1 cellular context compared by ENCODE assay signal in the genomic region with DNA sequence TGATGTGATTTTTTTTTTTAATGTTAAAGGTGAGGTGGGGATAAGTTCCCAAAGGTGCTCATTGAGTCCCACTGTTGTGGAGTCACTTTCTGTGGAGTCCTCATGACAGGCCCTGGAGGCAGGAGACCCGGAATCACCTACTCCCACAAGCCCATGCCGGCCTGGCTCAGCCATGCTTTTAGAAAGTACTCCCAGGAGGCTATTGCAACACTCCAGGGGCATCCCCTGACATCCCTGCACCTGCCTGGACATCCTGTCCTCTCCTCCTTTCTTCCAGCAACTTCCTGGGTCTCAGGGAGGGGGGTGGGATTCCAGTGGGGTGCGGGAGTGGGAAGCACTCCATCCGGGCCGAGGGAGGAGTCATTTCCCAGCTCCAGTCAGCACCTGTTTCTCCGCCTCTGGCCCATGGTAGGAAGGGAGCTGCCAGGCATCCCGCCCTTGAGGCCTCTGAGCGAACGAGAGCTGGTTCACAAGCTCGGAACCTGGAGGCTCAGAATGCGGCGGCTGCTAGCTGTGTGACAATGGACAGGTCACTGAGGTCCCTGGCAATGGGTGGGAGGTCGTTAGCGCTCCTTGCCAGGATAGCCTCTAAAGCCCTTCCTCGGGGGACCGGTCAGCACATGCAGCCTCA.
TF ChIP-seq lines count a peak whose summit lies in the region.

No MANE protein-coding gene starts in this region.

TF ChIP-seq in GM12878, 131 proteins besides CTCF, POLR2A, EP300 and RAD21:
- TF ChIP-seq IKZF2 (IDR thresholded peaks at IDR 0.05) (peak; percentile 13 to 23; a peak in 1 of 4 replicates), ZNF384 (IDR thresholded peaks at IDR 0.05; ENCODE audit: borderline replicate concordance, low read depth, low read length) (no peak), BCLAF1 (IDR thresholded peaks at IDR 0.05) (no peak), CBX3 (IDR thresholded peaks at IDR 0.05; ENCODE audit: borderline replicate concordance, low read depth) (no peak), MLLT1 (IDR thresholded peaks at IDR 0.05) (0 out of 2 replicates have a peak, but pooled peaks have one; percentile 26), USF1 (IDR thresholded peaks at IDR 0.05; ENCODE audit: borderline replicate concordance, extremely low read length, insufficient read depth, low read depth, low read length) (no peak), IKZF1 (conservative IDR thresholded peaks at IDR 0.05) (peak; percentile 29; the same call in 1 of the 2 replicates), BMI1 (IDR thresholded peaks at IDR 0.05; ENCODE audit: borderline replicate concordance) (no peak), EED (IDR thresholded peaks at IDR 0.05; ENCODE audit: low read depth) (no peak), ZNF217 (IDR thresholded peaks at IDR 0.05) (no peak), ASH2L (IDR thresholded peaks at IDR 0.05; ENCODE audit: borderline replicate concordance, low read depth) (no peak), SREBF1 (IDR thresholded peaks at IDR 0.05; ENCODE audit: low read length) (no peak), BCL11A (IDR thresholded peaks at IDR 0.05; ENCODE audit: low read depth, low read length) (no peak), NR2F1 (conservative IDR thresholded peaks at IDR 0.05) (peak; percentile 41; the same call in 1 of the 2 replicates), RCOR1 (conservative IDR thresholded peaks at IDR 0.05; ENCODE audit: low read depth, low read length) (no peak), NBN (IDR thresholded peaks at IDR 0.05) (no peak), RAD51 (IDR thresholded peaks at IDR 0.05) (no peak), NR2C1 (IDR thresholded peaks at IDR 0.05) (no peak), ATF7 (IDR thresholded peaks at IDR 0.05; ENCODE audit: low read depth) (no peak), SKIL (IDR thresholded peaks at IDR 0.05; ENCODE audit: low read depth, poor library complexity, severe bottlenecking) (no peak), TBL1XR1 (IDR thresholded peaks at IDR 0.05; ENCODE audit: low read depth, low read length) (no peak), SIX5 (IDR thresholded peaks at IDR 0.05; ENCODE audit: low read depth, low read length, severe bottlenecking) (no peak), BHLHE40 (IDR thresholded peaks at IDR 0.05; ENCODE audit: borderline replicate concordance in 1 of 2, low read depth in 2 of 2, low read length in 1 of 2) (peak in 1 of 2 experiments; percentile 10; a peak in 1 of 4 replicates)
- TF ChIP-seq, protein P1, sequence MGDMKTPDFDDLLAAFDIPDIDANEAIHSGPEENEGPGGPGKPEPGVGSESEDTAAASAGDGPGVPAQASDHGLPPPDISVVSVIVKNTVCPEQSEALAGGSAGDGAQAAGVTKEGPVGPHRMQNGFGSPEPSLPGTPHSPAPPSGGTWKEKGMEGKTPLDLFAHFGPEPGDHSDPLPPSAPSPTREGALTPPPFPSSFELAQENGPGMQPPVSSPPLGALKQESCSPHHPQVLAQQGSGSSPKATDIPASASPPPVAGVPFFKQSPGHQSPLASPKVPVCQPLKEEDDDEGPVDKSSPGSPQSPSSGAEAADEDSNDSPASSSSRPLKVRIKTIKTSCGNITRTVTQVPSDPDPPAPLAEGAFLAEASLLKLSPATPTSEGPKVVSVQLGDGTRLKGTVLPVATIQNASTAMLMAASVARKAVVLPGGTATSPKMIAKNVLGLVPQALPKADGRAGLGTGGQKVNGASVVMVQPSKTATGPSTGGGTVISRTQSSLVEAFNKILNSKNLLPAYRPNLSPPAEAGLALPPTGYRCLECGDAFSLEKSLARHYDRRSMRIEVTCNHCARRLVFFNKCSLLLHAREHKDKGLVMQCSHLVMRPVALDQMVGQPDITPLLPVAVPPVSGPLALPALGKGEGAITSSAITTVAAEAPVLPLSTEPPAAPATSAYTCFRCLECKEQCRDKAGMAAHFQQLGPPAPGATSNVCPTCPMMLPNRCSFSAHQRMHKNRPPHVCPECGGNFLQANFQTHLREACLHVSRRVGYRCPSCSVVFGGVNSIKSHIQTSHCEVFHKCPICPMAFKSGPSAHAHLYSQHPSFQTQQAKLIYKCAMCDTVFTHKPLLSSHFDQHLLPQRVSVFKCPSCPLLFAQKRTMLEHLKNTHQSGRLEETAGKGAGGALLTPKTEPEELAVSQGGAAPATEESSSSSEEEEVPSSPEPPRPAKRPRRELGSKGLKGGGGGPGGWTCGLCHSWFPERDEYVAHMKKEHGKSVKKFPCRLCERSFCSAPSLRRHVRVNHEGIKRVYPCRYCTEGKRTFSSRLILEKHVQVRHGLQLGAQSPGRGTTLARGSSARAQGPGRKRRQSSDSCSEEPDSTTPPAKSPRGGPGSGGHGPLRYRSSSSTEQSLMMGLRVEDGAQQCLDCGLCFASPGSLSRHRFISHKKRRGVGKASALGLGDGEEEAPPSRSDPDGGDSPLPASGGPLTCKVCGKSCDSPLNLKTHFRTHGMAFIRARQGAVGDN (IDR thresholded peaks at IDR 0.05): no peak
- TF ChIP-seq, protein P2, sequence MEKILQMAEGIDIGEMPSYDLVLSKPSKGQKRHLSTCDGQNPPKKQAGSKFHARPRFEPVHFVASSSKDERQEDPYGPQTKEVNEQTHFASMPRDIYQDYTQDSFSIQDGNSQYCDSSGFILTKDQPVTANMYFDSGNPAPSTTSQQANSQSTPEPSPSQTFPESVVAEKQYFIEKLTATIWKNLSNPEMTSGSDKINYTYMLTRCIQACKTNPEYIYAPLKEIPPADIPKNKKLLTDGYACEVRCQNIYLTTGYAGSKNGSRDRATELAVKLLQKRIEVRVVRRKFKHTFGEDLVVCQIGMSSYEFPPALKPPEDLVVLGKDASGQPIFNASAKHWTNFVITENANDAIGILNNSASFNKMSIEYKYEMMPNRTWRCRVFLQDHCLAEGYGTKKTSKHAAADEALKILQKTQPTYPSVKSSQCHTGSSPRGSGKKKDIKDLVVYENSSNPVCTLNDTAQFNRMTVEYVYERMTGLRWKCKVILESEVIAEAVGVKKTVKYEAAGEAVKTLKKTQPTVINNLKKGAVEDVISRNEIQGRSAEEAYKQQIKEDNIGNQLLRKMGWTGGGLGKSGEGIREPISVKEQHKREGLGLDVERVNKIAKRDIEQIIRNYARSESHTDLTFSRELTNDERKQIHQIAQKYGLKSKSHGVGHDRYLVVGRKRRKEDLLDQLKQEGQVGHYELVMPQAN (conservative IDR thresholded peaks at IDR 0.05): no peak
- TF ChIP-seq, protein P3, sequence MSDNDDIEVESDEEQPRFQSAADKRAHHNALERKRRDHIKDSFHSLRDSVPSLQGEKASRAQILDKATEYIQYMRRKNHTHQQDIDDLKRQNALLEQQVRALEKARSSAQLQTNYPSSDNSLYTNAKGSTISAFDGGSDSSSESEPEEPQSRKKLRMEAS (IDR thresholded peaks at IDR 0.05; ENCODE audit: low read depth, low read length): no peak
- TF ChIP-seq, protein P4, sequence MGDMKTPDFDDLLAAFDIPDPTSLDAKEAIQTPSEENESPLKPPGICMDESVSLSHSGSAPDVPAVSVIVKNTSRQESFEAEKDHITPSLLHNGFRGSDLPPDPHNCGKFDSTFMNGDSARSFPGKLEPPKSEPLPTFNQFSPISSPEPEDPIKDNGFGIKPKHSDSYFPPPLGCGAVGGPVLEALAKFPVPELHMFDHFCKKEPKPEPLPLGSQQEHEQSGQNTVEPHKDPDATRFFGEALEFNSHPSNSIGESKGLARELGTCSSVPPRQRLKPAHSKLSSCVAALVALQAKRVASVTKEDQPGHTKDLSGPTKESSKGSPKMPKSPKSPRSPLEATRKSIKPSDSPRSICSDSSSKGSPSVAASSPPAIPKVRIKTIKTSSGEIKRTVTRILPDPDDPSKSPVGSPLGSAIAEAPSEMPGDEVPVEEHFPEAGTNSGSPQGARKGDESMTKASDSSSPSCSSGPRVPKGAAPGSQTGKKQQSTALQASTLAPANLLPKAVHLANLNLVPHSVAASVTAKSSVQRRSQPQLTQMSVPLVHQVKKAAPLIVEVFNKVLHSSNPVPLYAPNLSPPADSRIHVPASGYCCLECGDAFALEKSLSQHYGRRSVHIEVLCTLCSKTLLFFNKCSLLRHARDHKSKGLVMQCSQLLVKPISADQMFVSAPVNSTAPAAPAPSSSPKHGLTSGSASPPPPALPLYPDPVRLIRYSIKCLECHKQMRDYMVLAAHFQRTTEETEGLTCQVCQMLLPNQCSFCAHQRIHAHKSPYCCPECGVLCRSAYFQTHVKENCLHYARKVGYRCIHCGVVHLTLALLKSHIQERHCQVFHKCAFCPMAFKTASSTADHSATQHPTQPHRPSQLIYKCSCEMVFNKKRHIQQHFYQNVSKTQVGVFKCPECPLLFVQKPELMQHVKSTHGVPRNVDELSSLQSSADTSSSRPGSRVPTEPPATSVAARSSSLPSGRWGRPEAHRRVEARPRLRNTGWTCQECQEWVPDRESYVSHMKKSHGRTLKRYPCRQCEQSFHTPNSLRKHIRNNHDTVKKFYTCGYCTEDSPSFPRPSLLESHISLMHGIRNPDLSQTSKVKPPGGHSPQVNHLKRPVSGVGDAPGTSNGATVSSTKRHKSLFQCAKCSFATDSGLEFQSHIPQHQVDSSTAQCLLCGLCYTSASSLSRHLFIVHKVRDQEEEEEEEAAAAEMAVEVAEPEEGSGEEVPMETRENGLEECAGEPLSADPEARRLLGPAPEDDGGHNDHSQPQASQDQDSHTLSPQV (IDR thresholded peaks at IDR 0.05): no peak
